10 cellular contexts compared by ENCODE assay signal in the genomic region with DNA sequence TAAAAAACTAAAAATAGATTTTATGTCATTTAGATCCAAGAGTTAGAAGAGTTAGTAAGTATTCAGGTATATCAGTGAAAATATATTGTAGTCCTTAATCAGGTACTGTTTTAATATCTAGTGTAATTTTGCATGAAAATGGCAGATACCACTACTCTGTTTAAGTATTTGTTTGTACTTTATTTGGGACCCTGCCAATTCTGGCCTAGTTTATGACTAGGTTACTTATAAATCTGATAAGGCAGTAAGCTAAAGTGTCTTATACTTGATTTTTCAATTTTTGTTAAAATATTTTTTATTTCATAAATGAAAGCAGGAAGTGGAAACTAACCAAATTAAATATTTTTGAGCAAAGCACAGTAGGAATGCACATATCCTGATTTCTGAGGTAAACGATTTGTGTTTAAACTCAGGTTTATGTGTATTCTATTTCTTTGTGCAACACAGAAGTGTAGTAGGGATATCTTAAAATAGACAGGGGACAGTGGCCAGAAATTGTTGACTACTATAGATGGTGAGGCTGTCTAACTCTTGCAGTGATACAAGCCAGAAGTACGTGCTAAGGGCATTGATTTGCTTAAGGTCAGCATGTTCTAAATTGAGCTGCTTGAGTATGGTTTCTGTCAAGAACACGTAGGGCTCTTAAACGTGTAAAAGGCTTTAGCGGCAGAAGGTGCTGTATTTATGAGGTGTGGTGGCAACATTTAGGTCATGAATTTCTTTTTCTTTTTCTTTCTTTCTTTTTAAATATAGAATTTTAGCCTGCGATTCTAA. TPM values are rescaled to one million over a fixed set of nuclear protein-coding genes. Genes with fewer than 3 reads are reported as not detected.
A peak's percentile ranks its signal among the peaks of the same experiment; 100 is the strongest.
DNase-seq lines count a peak whose midpoint lies in the region; ATAC-seq and TF ChIP-seq lines count a peak whose summit lies in the region.
"Had no signal": no experiment of that assay in that cellular context is flagged by ENCODE, and none has a peak within 500 bp of the region (broad histone marks: within the 10 kb centered on the region; RNA-seq: fewer than 3 reads in every experiment).

No MANE protein-coding gene starts in this region.

- H3K27ac ChIP-seq in uterus = peak overlapping the region; percentile 48 to 75

- peaks cover 0 to 12% of the 10 kb centered on the region in 2 donors for H3K4me1 ChIP-seq in uterus

- H3K9me3 ChIP-seq in uterus = no peaks in the 10 kb centered on the region

- TF ChIP-seq POLR2A in uterus (IDR thresholded peaks at IDR 0.05) = no peak

- DNase-seq in Right ventricle myocardium inferior (ENCODE audit: missing footprints) (no peak), cardiac septum (ENCODE audit: low spot score) (no peak), left cardiac atrium (no peak), uterus (peak in 1 of 2 donors; percentile 25), NCI-H1694 treated with DMSO at 0.1 percent for 48 hours (lab: John Stamatoyannopoulos, UW) (no peak), occipital lobe (lab: John Stamatoyannopoulos, UW) (no peak)
- no peak for DNase-seq in effector CD8-positive, alpha-beta T cell (lab: John Stamatoyannopoulos, UW)
- DNase-seq: activated gamma-delta T cell, HFFc6 had no signal

- TF ChIP-seq CTCF in uterus (IDR thresholded peaks at IDR 0.05) = no peak

- no peaks in the 10 kb centered on the region for H3K36me3 ChIP-seq in uterus

- H3K4me3 ChIP-seq in uterus = no peak overlapping the region

- intact Hi-C loops in Right ventricle myocardium inferior (cut with DNase I) = loop anchor here (2.0 kb wide), 1 partner anchor 32 kb away; no protein-coding TSS in a partner anchor
- intact Hi-C loops in cardiac septum (cut with DNase I) = loop anchor here (5.0 kb wide), 1 partner anchor 34 kb away; the partner anchor contains the start of gene HIPK3
- intact Hi-C loops in left cardiac atrium (cut with DNase I) = no loop called here
- intact Hi-C loops in uterus (cut with DNase I; ENCODE audit: low total_unique reads) = no loop called here

- no peaks in the 10 kb centered on the region for H3K27me3 ChIP-seq in uterus

- ATAC-seq in Right ventricle myocardium inferior = peak; percentile 94
- peak; percentile 88 for ATAC-seq in HG03378 (IDR thresholded peaks at IDR 0.05; ENCODE audit: unreplicated experiment)
- ATAC-seq in left cardiac atrium = peak; percentile 91 to 97

RNA-seq across cellular contexts. Expression of gene HIPK3, which starts 34.0 kb away (rescaled TPM):
- total RNA-seq in Right ventricle myocardium inferior (285 TPM), cardiac septum (302 TPM), left cardiac atrium (100 to 1,000 TPM; 202 to 226 TPM), uterus (100 to 1,000 TPM; 267 to 391 (median 316) TPM), occipital lobe (290 TPM)

Comparison
In these comparisons a context has a peak if more than half of its experiments do, and no peak if none do; other contexts are left out.
1. intact Hi-C loops: an anchor here in Right ventricle myocardium inferior (2.0 kb wide) and cardiac septum (5.0 kb wide); none called in left cardiac atrium and uterus.